11 cellular contexts compared by ENCODE assay signal in the genomic region with DNA sequence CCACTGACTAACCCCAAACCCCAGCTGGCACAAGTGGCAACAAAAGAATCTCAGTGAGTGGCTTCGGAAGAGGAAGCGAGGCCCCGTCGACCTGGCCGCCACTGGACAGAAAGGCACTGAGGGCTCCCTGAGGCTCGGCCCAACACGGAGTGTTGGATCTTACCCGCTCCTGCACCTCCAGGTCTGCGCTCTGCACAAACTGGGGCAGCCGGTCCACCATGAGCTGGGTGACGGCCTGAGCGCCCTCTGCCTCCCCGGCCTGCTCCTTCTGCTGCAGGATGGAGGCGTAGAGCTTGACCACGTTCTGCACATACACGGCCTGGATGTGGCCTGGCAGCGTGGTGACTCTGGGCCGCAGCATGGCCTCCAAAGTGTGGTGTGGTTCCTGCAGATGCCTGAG. TPM values are rescaled to one million over a fixed set of nuclear protein-coding genes. Genes with fewer than 3 reads are reported as not detected.
DNase-seq lines count a peak whose midpoint lies in the region; ATAC-seq and TF ChIP-seq lines count a peak whose summit lies in the region.
"Had no signal": no experiment of that assay in that cellular context is flagged by ENCODE, and none has a peak within 500 bp of the region (broad histone marks: within the 10 kb centered on the region; RNA-seq: fewer than 3 reads in every experiment).

No MANE protein-coding gene starts in this region.

- intact Hi-C loops in sigmoid colon (cut with DNase I), result no loop called here

- H3K4me3 ChIP-seq in sigmoid colon, result no peak overlapping the region

- ATAC-seq in stimulated activated naive CD8-positive, alpha-beta T cell treated with anti-CD3 and anti-CD28 coated beads, Interleukin-15, Interleukin-2, amounts not matched to agents 100 U/mL and 50 U/mL, for 24 hours, result no peak
- ATAC-seq in stimulated activated effector memory CD8-positive, alpha-beta T cell treated with anti-CD3 and anti-CD28 coated beads, Interleukin-12 subunit alpha, Interleukin-12 subunit beta, amount 100 ng/mL, for 72 hours, result no peak

- H3K27me3 Mint-ChIP-seq in stimulated activated naive CD8-positive, alpha-beta T cell treated with anti-CD3 and anti-CD28 coated beads, Interleukin-15, Interleukin-2, amounts not matched to agents 100 ng/mL and 50 ng/mL, for 24 hours, result no peaks in the 10 kb centered on the region
- peaks cover 8% of the 10 kb centered on the region for H3K27me3 Mint-ChIP-seq in endothelial cell (ENCODE audit: unreplicated experiment)
- H3K27me3 Mint-ChIP-seq: CD4-positive, alpha-beta T cell had no signal

- H3K36me3 ChIP-seq in sigmoid colon, result peaks cover 58 to 100% (median 93%) of the 10 kb centered on the region in 4 donors

- no peak for TF ChIP-seq POLR2A in sigmoid colon (IDR thresholded peaks at IDR 0.05)

- no peaks in the 10 kb centered on the region for H3K9me3 ChIP-seq in sigmoid colon
- H3K9me3 ChIP-seq: BE2C, Caco-2 had no signal

- TF ChIP-seq EP300 in sigmoid colon (IDR thresholded peaks at IDR 0.05), result no peak

- 96 to 98% methylated on average over 18 of the region's 18 CpGs for WGBS in sigmoid colon, 2 donors

- no peak overlapping the region for H3K27ac ChIP-seq in sigmoid colon
- H3K27ac ChIP-seq: C4-2B had no signal

- H3K27ac Mint-ChIP-seq in stimulated activated naive CD8-positive, alpha-beta T cell treated with anti-CD3 and anti-CD28 coated beads, Interleukin-15, Interleukin-2, amounts not matched to agents 100 ng/mL and 50 ng/mL, for 24 hours, result peak overlapping the region; percentile 3
- no peak overlapping the region for H3K27ac Mint-ChIP-seq in endothelial cell (ENCODE audit: unreplicated experiment)
- peak overlapping the region; percentile 38 for H3K27ac Mint-ChIP-seq in stimulated activated effector memory CD8-positive, alpha-beta T cell treated with anti-CD3 and anti-CD28 coated beads, Interleukin-12 subunit alpha, Interleukin-12 subunit beta, amount 100 ng/mL, for 72 hours
- H3K27ac Mint-ChIP-seq: CD4-positive, alpha-beta T cell had no signal

- no peaks in the 10 kb centered on the region for H3K9me3 Mint-ChIP-seq in stimulated activated naive CD8-positive, alpha-beta T cell treated with anti-CD3 and anti-CD28 coated beads, Interleukin-15, Interleukin-2, amounts not matched to agents 100 ng/mL and 50 ng/mL, for 24 hours
- H3K9me3 Mint-ChIP-seq in endothelial cell (ENCODE audit: unreplicated experiment), result no peaks in the 10 kb centered on the region
- no peaks in the 10 kb centered on the region for H3K9me3 Mint-ChIP-seq in stimulated activated effector memory CD8-positive, alpha-beta T cell treated with anti-CD3 and anti-CD28 coated beads, Interleukin-12 subunit alpha, Interleukin-12 subunit beta, amount 100 ng/mL, for 72 hours
- H3K9me3 Mint-ChIP-seq: CD4-positive, alpha-beta T cell; H9 had no signal

- peaks cover 51% of the 10 kb centered on the region for H3K36me3 Mint-ChIP-seq in stimulated activated naive CD8-positive, alpha-beta T cell treated with anti-CD3 and anti-CD28 coated beads, Interleukin-15, Interleukin-2, amounts not matched to agents 100 ng/mL and 50 ng/mL, for 24 hours (ENCODE audit: low read depth)
- H3K36me3 Mint-ChIP-seq in endothelial cell (ENCODE audit: low read depth, unreplicated experiment), result peaks cover 31% of the 10 kb centered on the region
- H3K36me3 Mint-ChIP-seq in stimulated activated effector memory CD8-positive, alpha-beta T cell treated with anti-CD3 and anti-CD28 coated beads, Interleukin-12 subunit alpha, Interleukin-12 subunit beta, amount 100 ng/mL, for 72 hours, result peaks cover 98% of the 10 kb centered on the region

- H3K27me3 ChIP-seq in sigmoid colon, result no peaks in the 10 kb centered on the region
- H3K27me3 ChIP-seq: BE2C had no signal

- no peaks in the 10 kb centered on the region for H3K4me1 ChIP-seq in sigmoid colon
- H3K4me1 ChIP-seq: BE2C, Caco-2 had no signal

- peaks cover 4% of the 10 kb centered on the region for H3K4me1 Mint-ChIP-seq in stimulated activated naive CD8-positive, alpha-beta T cell treated with anti-CD3 and anti-CD28 coated beads, Interleukin-15, Interleukin-2, amounts not matched to agents 100 ng/mL and 50 ng/mL, for 24 hours (ENCODE audit: low read depth)
- H3K4me1 Mint-ChIP-seq in endothelial cell (ENCODE audit: unreplicated experiment), result no peaks in the 10 kb centered on the region
- H3K4me1 Mint-ChIP-seq in stimulated activated effector memory CD8-positive, alpha-beta T cell treated with anti-CD3 and anti-CD28 coated beads, Interleukin-12 subunit alpha, Interleukin-12 subunit beta, amount 100 ng/mL, for 72 hours, result peaks cover 7% of the 10 kb centered on the region
- H3K4me1 Mint-ChIP-seq: H9 had no signal

- TF ChIP-seq CTCF in endothelial cell (IDR thresholded peaks at IDR 0.05; ENCODE audit: unreplicated experiment), result no peak
- TF ChIP-seq CTCF in sigmoid colon (IDR thresholded peaks at IDR 0.05), result no peak

- no peak overlapping the region for H3K4me3 Mint-ChIP-seq in stimulated activated naive CD8-positive, alpha-beta T cell treated with anti-CD3 and anti-CD28 coated beads, Interleukin-15, Interleukin-2, amounts not matched to agents 100 ng/mL and 50 ng/mL, for 24 hours
- peak overlapping the region; percentile 59 for H3K4me3 Mint-ChIP-seq in endothelial cell (ENCODE audit: unreplicated experiment)
- no peak overlapping the region for H3K4me3 Mint-ChIP-seq in stimulated activated effector memory CD8-positive, alpha-beta T cell treated with anti-CD3 and anti-CD28 coated beads, Interleukin-12 subunit alpha, Interleukin-12 subunit beta, amount 100 ng/mL, for 72 hours
- H3K4me3 Mint-ChIP-seq: CD4-positive, alpha-beta T cell; H9 had no signal

- no peak for DNase-seq in stimulated activated naive CD8-positive, alpha-beta T cell treated with anti-CD3 and anti-CD28 coated beads, Interleukin-15, Interleukin-2, amounts not matched to agents 100 U/mL and 50 U/mL, for 24 hours
- DNase-seq in endothelial cell (ENCODE audit: low spot score) (no peak), sigmoid colon (no peak)
- no peak for DNase-seq in stimulated activated effector memory CD8-positive, alpha-beta T cell treated with anti-CD3 and anti-CD28 coated beads, Interleukin-12 subunit alpha, Interleukin-12 subunit beta, amount 100 ng/mL, for 72 hours (ENCODE audit: low spot score in 2 of 2)
- DNase-seq in activated CD4-positive, alpha-beta T cell treated with anti-CD3 and anti-CD28 coated beads, Interleukin-2, amount 50 U/mL, for 1 hour, result no peak
- DNase-seq: BE2C; Caco-2; CD4-positive, alpha-beta T cell; H9 had no signal

RNA-seq across cellular contexts. Expression of gene IZUMO4, which starts 21.7 kb away (rescaled TPM):
- total RNA-seq in endothelial cell (ENCODE audit: unreplicated experiment) (8.9 TPM), sigmoid colon (1 to 10 TPM; 2.3 to 6.0 (median 4.6) TPM)
- 1 to 10 TPM; 2.4 to 8.5 (median 3.5) TPM for polyA plus RNA-seq in sigmoid colon

RNA-seq across cellular contexts. Expression of gene MOB3A, which starts 22.3 kb away (rescaled TPM):
- total RNA-seq in endothelial cell (ENCODE audit: unreplicated experiment), result 88.5 TPM
- total RNA-seq in sigmoid colon, result 10 to 100 TPM; 25.7 to 65.4 (median 32.0) TPM
- 10 to 100 TPM; 14.4 to 36.1 (median 14.6) TPM for polyA plus RNA-seq in sigmoid colon

RNA-seq across cellular contexts. Expression of gene AP3D1, which starts 32.9 kb away (rescaled TPM):
- total RNA-seq in endothelial cell (ENCODE audit: unreplicated experiment) (169 TPM), sigmoid colon (10 to 100 TPM; 43.1 to 83.1 (median 51.2) TPM)
- 100 to 1,000 TPM in 1 of 3 donors, 10 to 100 TPM in 2; 47.4 to 127 (median 72.6) TPM for polyA plus RNA-seq in sigmoid colon

RNA-seq across cellular contexts. Expression of gene DOT1L, which starts 45.3 kb away (rescaled TPM):
- total RNA-seq in endothelial cell (ENCODE audit: unreplicated experiment), result 57.1 TPM
- total RNA-seq in sigmoid colon, result 1 to 10 TPM; 4.6 to 8.0 (median 6.3) TPM
- 10 to 100 TPM in 2 of 3 donors, 1 to 10 TPM in 1; 6.9 to 26.0 (median 12.6) TPM for polyA plus RNA-seq in sigmoid colon
